Comparison of ENCODE assay signal across 22 cellular contexts in the genomic region with DNA sequence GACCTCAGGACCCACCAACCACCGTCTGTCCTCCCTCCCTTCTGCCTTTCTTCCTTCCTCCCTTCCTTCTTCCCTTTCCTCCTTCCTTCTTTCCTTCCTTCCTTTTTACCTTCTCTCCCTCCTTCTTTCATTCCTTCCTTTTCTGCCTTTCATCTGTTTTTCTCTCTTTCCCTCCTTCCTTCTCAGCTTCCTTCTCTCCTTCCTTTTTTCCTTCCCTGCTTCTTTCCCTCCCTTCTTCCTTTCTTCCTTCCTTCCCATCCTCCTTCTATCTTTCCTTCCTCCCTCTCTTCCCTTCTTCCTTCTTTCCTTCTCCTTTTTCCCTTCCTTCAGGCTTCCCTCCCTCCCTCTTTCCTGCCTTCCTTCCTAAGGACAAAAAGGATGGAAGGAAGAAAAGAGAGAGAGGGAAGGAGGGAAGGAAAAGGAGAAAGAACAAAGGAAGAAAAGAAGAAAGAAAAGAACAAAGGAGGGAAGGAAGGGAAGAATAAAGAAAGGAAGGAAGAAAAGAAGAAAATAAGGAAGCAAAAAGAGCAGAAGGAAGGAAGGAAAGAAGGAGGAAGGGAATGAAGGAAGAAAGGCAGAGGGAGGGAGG.
"Had no signal": no experiment of that assay in that cellular context is flagged by ENCODE, and none has a peak within 500 bp of the region (broad histone marks: within the 10 kb centered on the region; RNA-seq: fewer than 3 reads in every experiment).

No MANE protein-coding gene starts in this region.

- H3K27me3 ChIP-seq: neural progenitor cell, ovary, right atrium auricular region, right lobe of liver, stomach, suprapubic skin, tibial nerve, uterus had no signal

- H3K36me3 Mint-ChIP-seq: mesothelial cell of epicardium; natural killer cell; neural progenitor cell; stimulated activated naive B cell treated with anti-CD40 and anti-IgM and Interleukin-4, amounts not matched to agents 10 μg/mL and 1 μg/mL and 100 μg/mL, for 72 hours; type B pancreatic cell had no signal

- ATAC-seq: natural killer cell; right lobe of liver; stimulated activated naive B cell treated with anti-CD40 and anti-IgM and Interleukin-4, amounts not matched to agents 10 μg/mL and 1 μg/mL and 100 μg/mL, for 72 hours; stimulated activated naive CD8-positive, alpha-beta T cell treated with anti-CD3 and anti-CD28 coated beads, Interleukin-15, Interleukin-2, amounts not matched to agents 100 U/mL and 50 U/mL, for 24 hours had no signal

- H3K27ac ChIP-seq: left ventricle myocardium inferior, neural progenitor cell, ovary, right atrium auricular region, right lobe of liver, stomach, suprapubic skin, tibial nerve, uterus had no signal

- H3K27ac Mint-ChIP-seq: immature natural killer cell; mesothelial cell of epicardium; naive B cell; natural killer cell; nephron progenitor cell; neural progenitor cell; progenitor cell of endocrine pancreas; stimulated activated naive B cell treated with anti-CD40 and anti-IgM and Interleukin-4, amounts not matched to agents 10 μg/mL and 1 μg/mL and 100 μg/mL, for 72 hours; type B pancreatic cell had no signal

- H3K4me1 Mint-ChIP-seq: immature natural killer cell; mesothelial cell of epicardium; naive B cell; natural killer cell; nephron progenitor cell; neural progenitor cell; stimulated activated naive B cell treated with anti-CD40 and anti-IgM and Interleukin-4, amounts not matched to agents 10 μg/mL and 1 μg/mL and 100 μg/mL, for 72 hours had no signal

- DNase-seq: immature natural killer cell; kidney; left ventricle myocardium inferior; mesendoderm; naive B cell; natural killer cell; nephron progenitor cell; ovary; right lobe of liver; stimulated activated CD4-positive, alpha-beta T cell treated with anti-CD3 and anti-CD28 coated beads, Interleukin-1b, Interleukin-23, amount 100 ng/mL, for 48 hours; stimulated activated CD4-positive, alpha-beta T cell treated with anti-CD3 and anti-CD28 coated beads, Interleukin-2, amount 100 ng/mL, for 48 hours; stimulated activated naive B cell treated with anti-CD40 and anti-IgM and Interleukin-4, amounts not matched to agents 10 μg/mL and 1 μg/mL and 100 μg/mL, for 72 hours; stimulated activated naive CD8-positive, alpha-beta T cell treated with anti-CD3 and anti-CD28 coated beads, Interleukin-15, Interleukin-2, amounts not matched to agents 100 U/mL and 50 U/mL, for 24 hours; stomach; uterus had no signal

- H3K4me3 Mint-ChIP-seq: immature natural killer cell; mesothelial cell of epicardium; natural killer cell; nephron progenitor cell; neural progenitor cell; stimulated activated naive B cell treated with anti-CD40 and anti-IgM and Interleukin-4, amounts not matched to agents 10 μg/mL and 1 μg/mL and 100 μg/mL, for 72 hours; type B pancreatic cell had no signal
